In genomic region chr17:56809106-56809819, GRCh38 we compare ENCODE assay signal across 24 cellular contexts. TPM values are rescaled to one million over a fixed set of nuclear protein-coding genes. Genes with fewer than 3 reads are reported as not detected.
DNase-seq lines count a peak whose midpoint lies in the region; ATAC-seq lines count a peak whose summit lies in the region.
"Had no signal": no experiment of that assay in that cellular context is flagged by ENCODE, and none has a peak within 500 bp of the region (broad histone marks: within the 10 kb centered on the region; RNA-seq: fewer than 3 reads in every experiment).

No MANE protein-coding gene starts in this region.

- DNase-seq in activated CD8-positive, alpha-beta memory T cell treated with anti-CD3 and anti-CD28 coated beads, Interleukin-2, amount 50 U/mL, for 48 hours, result peak; percentile 30
- no peak for DNase-seq in activated CD8-positive, alpha-beta memory T cell treated with anti-CD3 and anti-CD28 coated beads, Interleukin-2, amount 50 U/mL, for 4 hours
- DNase-seq in NCI-H524 (lab: John Stamatoyannopoulos, UW) (peak; percentile 61 to 89), NCI-H1105 treated with DMSO at 0.1 percent for 48 hours (lab: John Stamatoyannopoulos, UW) (no peak), AG20443 (ENCODE audit: low spot score) (no peak)
- no peak for DNase-seq in stimulated activated naive CD8-positive, alpha-beta T cell treated with anti-CD3 and anti-CD28 coated beads, Interleukin-15, amount 100 ng/mL, for 72 hours
- DNase-seq in activated CD4-positive, alpha-beta T cell treated with anti-CD3 and anti-CD28 coated beads for 4 hours, result no peak
- DNase-seq: activated CD4-positive, alpha-beta T cell treated with anti-CD3 and anti-CD28 coated beads, Interleukin-2, amount 50 U/mL, for 48 hours; activated CD4-positive, CD25-positive, alpha-beta regulatory T cell; activated naive CD4-positive, alpha-beta T cell treated with anti-CD3 and anti-CD28 coated beads, Interleukin-2, amount 50 U/mL, for 16 hours; amniotic stem cell; brain microvascular endothelial cell; CD4-positive, alpha-beta T cell; effector memory CD4-positive, alpha-beta T cell; erythroblast; heart left ventricle; NCI-H2081 treated with DMSO at 0.1 percent for 48 hours; NCI-H510A; Peyer's patch; thyroid gland had no signal

- no peak overlapping the region for H3K27ac Mint-ChIP-seq in stimulated activated naive CD8-positive, alpha-beta T cell treated with anti-CD3 and anti-CD28 coated beads, Interleukin-15, amount 100 ng/mL, for 72 hours
- H3K27ac Mint-ChIP-seq: CD4-positive, alpha-beta T cell; GM23338; neural progenitor cell; stimulated activated naive CD8-positive, alpha-beta T cell treated with anti-CD3 and anti-CD28 coated beads, Interleukin-15, Interleukin-2, amounts not matched to agents 100 ng/mL and 50 ng/mL, for 24 hours had no signal

- peak; percentile 16 for ATAC-seq in esophagus mucosa
- ATAC-seq in stimulated activated naive CD8-positive, alpha-beta T cell treated with anti-CD3 and anti-CD28 coated beads, Interleukin-15, amount 100 ng/mL, for 72 hours, result peak; percentile 40
- ATAC-seq: GM23338 had no signal

- no peak overlapping the region for H3K4me3 Mint-ChIP-seq in stimulated activated naive CD8-positive, alpha-beta T cell treated with anti-CD3 and anti-CD28 coated beads, Interleukin-15, amount 100 ng/mL, for 72 hours
- H3K4me3 Mint-ChIP-seq: CD4-positive, alpha-beta T cell; GM23338; neural progenitor cell; stimulated activated naive CD8-positive, alpha-beta T cell treated with anti-CD3 and anti-CD28 coated beads, Interleukin-15, Interleukin-2, amounts not matched to agents 100 ng/mL and 50 ng/mL, for 24 hours had no signal

- H3K27me3 Mint-ChIP-seq in stimulated activated naive CD8-positive, alpha-beta T cell treated with anti-CD3 and anti-CD28 coated beads, Interleukin-15, amount 100 ng/mL, for 72 hours, result peaks cover 10% of the 10 kb centered on the region
- H3K27me3 Mint-ChIP-seq: CD4-positive, alpha-beta T cell; stimulated activated naive CD8-positive, alpha-beta T cell treated with anti-CD3 and anti-CD28 coated beads, Interleukin-15, Interleukin-2, amounts not matched to agents 100 ng/mL and 50 ng/mL, for 24 hours had no signal

- H3K9me3 Mint-ChIP-seq in stimulated activated naive CD8-positive, alpha-beta T cell treated with anti-CD3 and anti-CD28 coated beads, Interleukin-15, amount 100 ng/mL, for 72 hours, result no peaks in the 10 kb centered on the region
- H3K9me3 Mint-ChIP-seq: CD4-positive, alpha-beta T cell; GM23338; neural progenitor cell; stimulated activated naive CD8-positive, alpha-beta T cell treated with anti-CD3 and anti-CD28 coated beads, Interleukin-15, Interleukin-2, amounts not matched to agents 100 ng/mL and 50 ng/mL, for 24 hours had no signal

- H3K4me1 Mint-ChIP-seq in stimulated activated naive CD8-positive, alpha-beta T cell treated with anti-CD3 and anti-CD28 coated beads, Interleukin-15, amount 100 ng/mL, for 72 hours, result no peaks in the 10 kb centered on the region

RNA-seq across cellular contexts. Expression of gene C17orf67, which starts 24.5 kb away (rescaled TPM):
- total RNA-seq in esophagus mucosa, result 0.52 TPM

RNA-seq across cellular contexts. Expression of gene DGKE, which starts 24.7 kb away (rescaled TPM):
- total RNA-seq in esophagus mucosa, result 3.1 TPM

Comparison
In these comparisons a context has a peak if more than half of its experiments do, and no peak if none do; other contexts are left out.
1. DNase-seq: peak in activated CD8-positive, alpha-beta memory T cell treated with anti-CD3 and anti-CD28 coated beads, Interleukin-2, amount 50 U/mL, for 48 hours (single experiment) and NCI-H524 (2 of 2); none in activated CD8-positive, alpha-beta memory T cell treated with anti-CD3 and anti-CD28 coated beads, Interleukin-2, amount 50 U/mL, for 4 hours (single experiment), stimulated activated naive CD8-positive, alpha-beta T cell treated with anti-CD3 and anti-CD28 coated beads, Interleukin-15, amount 100 ng/mL, for 72 hours (0 of 2), NCI-H1105 treated with DMSO at 0.1 percent for 48 hours (single experiment), activated CD4-positive, alpha-beta T cell treated with anti-CD3 and anti-CD28 coated beads for 4 hours (0 of 2) and AG20443 (single experiment).